In genomic region chr11:92489831-92490399, GRCh38 we compare ENCODE assay signal across 27 cellular contexts.
"Had no signal": no experiment of that assay in that cellular context is flagged by ENCODE, and none has a peak within 500 bp of the region (broad histone marks: within the 10 kb centered on the region; RNA-seq: fewer than 3 reads in every experiment).

No MANE protein-coding gene starts in this region.

- H3K4me1 ChIP-seq: adrenal gland, esophagus squamous epithelium had no signal

- H3K27ac ChIP-seq: adrenal gland, body of pancreas, esophagus squamous epithelium had no signal

- H3K4me3 ChIP-seq: adrenal gland, body of pancreas, esophagus squamous epithelium had no signal

- H3K9me3 ChIP-seq: adrenal gland, body of pancreas, esophagus squamous epithelium had no signal

- ATAC-seq: activated CD4-positive, alpha-beta T cell treated with anti-CD3 and anti-CD28 coated beads for 36 hours; activated CD8-positive, alpha-beta memory T cell treated with anti-CD3 and anti-CD28 coated beads, Interleukin-2, amount 10 ng/mL, durations not matched to agents 7 days and 5 days; activated CD8-positive, alpha-beta T cell treated with anti-CD3 and anti-CD28 coated beads, Interleukin-2, amount 10 ng/mL, durations not matched to agents 7 days and 5 days; activated naive CD8-positive, alpha-beta T cell treated with anti-CD3 and anti-CD28 coated beads, Interleukin-2, amount 50 U/mL, for 24 hours; body of pancreas; effector memory CD8-positive, alpha-beta T cell had no signal

- H3K27me3 ChIP-seq: adrenal gland, body of pancreas, esophagus squamous epithelium had no signal

- H3K36me3 ChIP-seq: adrenal gland, esophagus squamous epithelium had no signal

- DNase-seq: activated CD4-positive, alpha-beta memory T cell treated with anti-CD3 and anti-CD28 coated beads for 36 hours; activated CD4-positive, alpha-beta T cell treated with anti-CD3 and anti-CD28 coated beads for 36 hours; activated CD4-positive, alpha-beta T cell treated with anti-CD3 and anti-CD28 coated beads, Interleukin-2, amount 10 ng/mL, durations not matched to agents 24 days and 14 days; activated CD4-positive, CD25-positive, alpha-beta regulatory T cell; activated CD4-positive, CD25-positive, alpha-beta regulatory T cell treated with anti-CD3 and anti-CD28 coated beads, Interleukin-2, amount 50 U/mL, for 72 hours; activated CD8-positive, alpha-beta memory T cell treated with anti-CD3 and anti-CD28 coated beads, Interleukin-2, amount 10 ng/mL, durations not matched to agents 7 days and 5 days; activated CD8-positive, alpha-beta memory T cell treated with anti-CD3 and anti-CD28 coated beads, Interleukin-2, amount 50 U/mL, for 4 hours; activated CD8-positive, alpha-beta T cell treated with anti-CD3 and anti-CD28 coated beads, Interleukin-2, amount 10 ng/mL, durations not matched to agents 7 days and 5 days; activated effector memory CD4-positive, alpha-beta T cell treated with anti-CD3 and anti-CD28 coated beads, Interleukin-2, amount 50 U/mL, for 16 hours; activated naive CD4-positive, alpha-beta T cell treated with anti-CD3 and anti-CD28 coated beads for 36 hours; activated naive CD8-positive, alpha-beta T cell treated with anti-CD3 and anti-CD28 coated beads for 36 hours; activated naive CD8-positive, alpha-beta T cell treated with anti-CD3 and anti-CD28 coated beads, Interleukin-2, amount 50 U/mL, for 24 hours; activated T-cell treated with anti-CD3 and anti-CD28 coated beads, Interleukin-2, amount 50 U/mL, for 1 hour; activated T-cell treated with anti-CD3 and anti-CD28 coated beads, Interleukin-2, amount 50 U/mL, for 48 hours; adrenal gland; amygdala; aorta; body of pancreas; caudate nucleus; cortex of kidney; dermis blood vessel endothelial cell; effector CD4-positive, alpha-beta T cell; effector memory CD8-positive, alpha-beta T cell; erythroblast; esophagus squamous epithelium; head of caudate nucleus; T-helper 2 cell had no signal
